ENCODE assay signal across 27 cellular contexts in the genomic region with DNA sequence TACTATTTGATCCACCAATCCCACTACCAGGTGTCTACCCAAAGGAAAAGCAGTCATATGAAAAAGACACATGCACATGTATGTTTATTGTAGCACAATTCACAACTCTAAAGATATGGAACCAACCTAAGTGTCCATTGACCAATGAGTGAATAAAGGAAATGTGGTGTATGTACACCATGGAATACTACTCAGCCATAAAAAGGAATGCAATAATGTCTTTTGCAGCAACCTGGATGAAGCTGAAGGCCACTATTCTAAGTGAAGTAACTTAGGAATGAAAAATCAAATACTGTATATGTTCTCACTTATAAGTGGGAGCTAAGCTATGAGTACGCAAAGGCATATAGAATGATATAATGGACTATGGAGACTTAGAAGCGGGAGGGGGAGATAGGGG.
"Had no signal": no experiment of that assay in that cellular context is flagged by ENCODE, and none has a peak within 500 bp of the region (broad histone marks: within the 10 kb centered on the region; RNA-seq: fewer than 3 reads in every experiment).

No MANE protein-coding gene starts in this region.

- ATAC-seq: effector memory CD8-positive, alpha-beta T cell; esophagus mucosa; foreskin keratinocyte; gastrocnemius medialis; gastroesophageal sphincter; heart left ventricle; heart right ventricle had no signal

- H3K27me3 ChIP-seq: colonic mucosa, dorsolateral prefrontal cortex, esophagus muscularis mucosa, esophagus squamous epithelium, foreskin keratinocyte, gastrocnemius medialis, gastroesophageal sphincter, heart left ventricle, heart right ventricle had no signal

- H3K4me3 ChIP-seq: colonic mucosa, coronary artery, dorsolateral prefrontal cortex, esophagus muscularis mucosa, esophagus squamous epithelium, gastrocnemius medialis, gastroesophageal sphincter, heart left ventricle, heart right ventricle had no signal

- H3K4me1 ChIP-seq: colonic mucosa, esophagus muscularis mucosa, foreskin keratinocyte, gastrocnemius medialis, gastroesophageal sphincter, heart left ventricle, heart right ventricle had no signal

- FAIRE-seq: colon, endometrium, frontal cortex had no signal

- H3K9me3 ChIP-seq: colonic mucosa, esophagus muscularis mucosa, esophagus squamous epithelium, gastrocnemius medialis, gastroesophageal sphincter, heart left ventricle, heart right ventricle had no signal

- H3K27ac ChIP-seq: colonic mucosa, coronary artery, dorsolateral prefrontal cortex, epithelial cell of prostate, esophagus muscularis mucosa, esophagus squamous epithelium, foreskin keratinocyte, gastrocnemius medialis, gastroesophageal sphincter, heart left ventricle, heart right ventricle had no signal

- DNase-seq: colonic mucosa; cortex of kidney; dermis blood vessel endothelial cell; dorsolateral prefrontal cortex; effector CD4-positive, alpha-beta T cell; effector CD8-positive, alpha-beta T cell; effector memory CD4-positive, alpha-beta T cell; effector memory CD8-positive, alpha-beta T cell; endodermal cell; erythroblast; esophagus squamous epithelium; foreskin fibroblast; foreskin keratinocyte; foreskin melanocyte; gastrocnemius medialis; glutamatergic neuron; head of caudate nucleus; heart left ventricle; heart right ventricle had no signal
